Comparison of ENCODE assay signal across 11 cellular contexts in the genomic region with DNA sequence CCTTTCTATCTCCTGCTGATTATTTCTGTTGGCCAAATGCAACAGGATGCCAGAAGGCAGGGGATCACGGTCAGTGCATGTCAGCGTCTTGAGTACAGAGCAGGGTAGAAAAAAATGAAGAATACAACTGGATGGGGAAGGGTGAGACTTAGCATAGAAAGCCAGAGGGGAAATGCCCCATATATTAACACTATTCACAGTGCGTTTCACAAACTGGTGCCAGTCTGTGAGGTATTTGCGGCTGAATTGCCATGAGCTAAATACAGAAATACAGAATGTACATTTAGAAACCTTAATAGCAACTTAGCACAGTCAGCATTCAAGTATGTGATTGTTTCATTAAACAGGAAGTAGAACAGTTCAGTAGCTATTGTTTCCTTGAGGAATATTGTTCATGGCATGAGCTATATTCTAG.
A peak's percentile ranks its signal among the peaks of the same experiment; 100 is the strongest.
DNase-seq lines count a peak whose midpoint lies in the region; ATAC-seq and TF ChIP-seq lines count a peak whose summit lies in the region.
"Had no signal": no experiment of that assay in that cellular context is flagged by ENCODE, and none has a peak within 500 bp of the region (broad histone marks: within the 10 kb centered on the region; RNA-seq: fewer than 3 reads in every experiment).

No MANE protein-coding gene starts in this region.

- H3K9me3 ChIP-seq in adipocyte (ENCODE audit: control insufficient read depth, low read length) = no peaks in the 10 kb centered on the region
- H3K9me3 ChIP-seq: thoracic aorta had no signal

- H3K4me1 ChIP-seq in adipocyte (ENCODE audit: control insufficient read depth, insufficient read depth, low read length) = peaks cover 6% of the 10 kb centered on the region

- ATAC-seq in stimulated activated naive CD8-positive, alpha-beta T cell treated with anti-CD3 and anti-CD28 coated beads, Interleukin-15, Interleukin-2, amounts not matched to agents 100 U/mL and 50 U/mL, for 24 hours = no peak
- ATAC-seq: activated T-helper 17 cell treated with anti-CD3 and anti-CD28 coated beads, Interleukin-2, amount 50 U/mL, for 72 hours had no signal

- no peak overlapping the region for H3K9ac ChIP-seq in adipocyte (ENCODE audit: low read length)

- H3K4me3 ChIP-seq in adipocyte (ENCODE audit: low read length) (no peak overlapping the region), foreskin fibroblast (ENCODE audit: low read depth in 1 of 2, low read length in 2 of 2) (no peak overlapping the region), skeletal muscle cell (ENCODE audit: low read depth, low read length) (no peak overlapping the region)
- H3K4me3 ChIP-seq: skin epidermis, thoracic aorta had no signal

- DNase-seq in HS-5 (ENCODE audit: low read depth) (peak; percentile 54), adipocyte (ENCODE audit: low read depth) (peak; percentile 10), foreskin fibroblast (peak; percentile 36 to 59), skeletal muscle cell (ENCODE audit: low read depth) (peak; percentile 69), T-helper 1 cell (no peak)
- DNase-seq in stimulated activated CD4-positive, alpha-beta T cell treated with anti-CD3 and anti-CD28 coated beads, Interleukin-2, amount 100 ng/mL, for 48 hours = no peak
- no peak for DNase-seq in stimulated activated naive CD8-positive, alpha-beta T cell treated with anti-CD3 and anti-CD28 coated beads, Interleukin-15, Interleukin-2, amounts not matched to agents 100 U/mL and 50 U/mL, for 24 hours
- DNase-seq: COR-L47 had no signal

- TF ChIP-seq CTCF in foreskin fibroblast (IDR thresholded peaks at IDR 0.05; ENCODE audit: low read depth, low read length) = no peak

- H3K36me3 ChIP-seq in adipocyte (ENCODE audit: control insufficient read depth, insufficient read depth, low read length, severe bottlenecking) = no peaks in the 10 kb centered on the region
- H3K36me3 ChIP-seq: thoracic aorta had no signal

- H3K27me3 ChIP-seq in adipocyte (replicated peaks; ENCODE audit: control insufficient read depth, insufficient read depth, low read length) = no peaks in the 10 kb centered on the region

Comparison
In these comparisons a context has a peak if more than half of its experiments do, and no peak if none do; other contexts are left out.
1. DNase-seq: peak in HS-5 (single experiment), adipocyte (single experiment), foreskin fibroblast (2 of 2) and skeletal muscle cell (single experiment); none in T-helper 1 cell (0 of 5), stimulated activated CD4-positive, alpha-beta T cell treated with anti-CD3 and anti-CD28 coated beads, Interleukin-2, amount 100 ng/mL, for 48 hours (0 of 2) and stimulated activated naive CD8-positive, alpha-beta T cell treated with anti-CD3 and anti-CD28 coated beads, Interleukin-15, Interleukin-2, amounts not matched to agents 100 U/mL and 50 U/mL, for 24 hours (single experiment).